Comparison of ENCODE assay signal across 1 cellular context in the genomic region with DNA sequence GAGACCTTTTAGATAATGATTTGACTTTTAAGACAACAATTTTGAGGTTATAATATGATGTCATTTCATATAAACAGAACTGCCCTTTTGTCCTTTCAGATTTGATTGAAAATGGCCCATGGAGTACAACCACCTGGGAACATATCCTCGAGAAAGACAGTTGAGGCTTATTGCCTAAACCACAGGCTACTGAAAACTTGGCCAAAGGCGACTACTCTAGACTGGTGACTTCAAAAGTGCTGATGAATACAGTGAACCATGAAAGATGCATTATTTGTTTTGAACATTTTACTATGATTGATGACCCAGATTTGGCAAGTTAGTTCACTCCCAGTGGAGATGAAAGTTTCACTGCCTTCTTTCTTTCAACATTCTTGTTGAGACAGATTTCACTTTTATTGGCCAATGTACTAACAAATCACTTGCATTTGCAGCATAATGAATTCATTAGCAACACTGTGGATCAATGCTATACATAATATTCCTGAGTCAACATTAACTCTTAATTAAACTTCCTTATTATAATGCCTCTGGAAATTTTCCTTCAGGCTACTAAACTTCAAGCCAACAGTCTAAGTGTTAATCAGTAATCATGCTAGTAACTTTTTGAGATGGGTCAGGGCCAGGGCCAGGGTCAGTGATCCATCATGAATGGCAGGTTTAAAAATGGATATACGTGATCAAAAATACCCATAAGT.
TF ChIP-seq lines count a peak whose summit lies in the region.

No MANE protein-coding gene starts in this region.

TF ChIP-seq in HEK293, 187 proteins besides CTCF, POLR2A, EP300 and RAD21 (continued from another document):
- TF ChIP-seq, protein P1, sequence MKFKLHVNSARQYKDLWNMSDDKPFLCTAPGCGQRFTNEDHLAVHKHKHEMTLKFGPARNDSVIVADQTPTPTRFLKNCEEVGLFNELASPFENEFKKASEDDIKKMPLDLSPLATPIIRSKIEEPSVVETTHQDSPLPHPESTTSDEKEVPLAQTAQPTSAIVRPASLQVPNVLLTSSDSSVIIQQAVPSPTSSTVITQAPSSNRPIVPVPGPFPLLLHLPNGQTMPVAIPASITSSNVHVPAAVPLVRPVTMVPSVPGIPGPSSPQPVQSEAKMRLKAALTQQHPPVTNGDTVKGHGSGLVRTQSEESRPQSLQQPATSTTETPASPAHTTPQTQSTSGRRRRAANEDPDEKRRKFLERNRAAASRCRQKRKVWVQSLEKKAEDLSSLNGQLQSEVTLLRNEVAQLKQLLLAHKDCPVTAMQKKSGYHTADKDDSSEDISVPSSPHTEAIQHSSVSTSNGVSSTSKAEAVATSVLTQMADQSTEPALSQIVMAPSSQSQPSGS (tag by site-specific recombination; IDR thresholded peaks at IDR 0.05; ENCODE audit: low read depth) = peak; percentile 78
- TF ChIP-seq ZNF785 (tag by site-specific recombination; IDR thresholded peaks at IDR 0.05) = no peak
